ENCODE assay signal across 8 cellular contexts in genomic region chr12:64669270-64669842, GRCh38. TPM values are rescaled to one million over a fixed set of nuclear protein-coding genes. Genes with fewer than 3 reads are reported as not detected.
DNase-seq lines count a peak whose midpoint lies in the region; ATAC-seq, FAIRE-seq and TF ChIP-seq lines count a peak whose summit lies in the region.

No MANE protein-coding gene starts in this region.

- H3K27me3 Mint-ChIP-seq in activated CD8-positive, alpha-beta T cell treated with anti-CD3 and anti-CD28 coated beads, Interleukin-2, amount 10 ng/mL, durations not matched to agents 7 days and 5 days (ENCODE audit: low read depth): no peaks in the 10 kb centered on the region

- no peak overlapping the region for H4K91ac ChIP-seq in IMR-90 (ENCODE audit: insufficient read depth, low read depth, low read length)

- POLR2A ChIA-PET in IMR-90 (lab: Charles Lee; ENCODE audit: unreplicated experiment): no interaction called here
- POLR2A ChIA-PET in activated CD8-positive, alpha-beta T cell treated with anti-CD3 and anti-CD28 coated beads, Interleukin-2, amount 10 ng/mL, durations not matched to agents 7 days and 5 days (lab: Charles Lee): interaction anchor here (0.6 to 3.7 kb wide), 7 partner anchors 8 to 63 kb away, joined by 3 to 71 read pairs (median 5); partner anchors contain the start of gene RASSF3

- in situ Hi-C loops in IMR-90 (cut with MboI; ENCODE audit: low sequenced_read_pairs): no loop called here

- no TSS peak for BruUV-seq in IMR-90 (replicated peaks; lab: Mats Ljungman, UMichigan)

- H3K27me3 ChIP-seq in IMR-90 (ENCODE audit: control insufficient read depth, insufficient read depth, low read length): no peaks in the 10 kb centered on the region

- no peak overlapping the region for H3K9ac ChIP-seq in IMR-90 (ENCODE audit: low read depth, low read length)

- no peak overlapping the region for H3K4me3 ChIP-seq in IMR-90 (ENCODE audit: insufficient read depth, low read depth, low read length)

- WGBS in IMR-90 (ENCODE audit: extremely low coverage in 2 of 2, insufficient read length in 1 of 2), 2 experiments: 7% methylated on average over 3 of the region's 10 CpGs; no CpG with 5 or more reads in 1 of the 2 experiments

- intact Hi-C loops in IMR-90 (cut with micrococcal nuclease): loop anchor here (5.0 kb wide), 1 partner anchor 57 kb away; the partner anchor contains the start of gene RASSF3
- intact Hi-C loops in left ventricle myocardium superior (cut with micrococcal nuclease): no loop called here

- DNase-seq in GM12892 (ENCODE audit: insufficient read length) (no peak), IMR-90 (peak; percentile 11), left ventricle myocardium superior (peak; percentile 50), DMS114 treated with DMSO at 0.1 percent for 48 hours (lab: John Stamatoyannopoulos, UW; ENCODE audit: unreplicated experiment) (no peak), nucleus accumbens (lab: John Stamatoyannopoulos, UW) (no peak)
- peak; percentile 67 for DNase-seq in activated CD8-positive, alpha-beta T cell treated with anti-CD3 and anti-CD28 coated beads, Interleukin-2, amount 10 ng/mL, durations not matched to agents 7 days and 5 days
- peak; percentile 42 for DNase-seq in stimulated activated naive CD8-positive, alpha-beta T cell treated with anti-CD3 and anti-CD28 coated beads, Interleukin-15, Interleukin-2, amounts not matched to agents 100 U/mL and 50 U/mL, for 24 hours

- peak; percentile 71 for ATAC-seq in GM21576 (IDR thresholded peaks at IDR 0.05; ENCODE audit: unreplicated experiment)
- no peak for ATAC-seq in IMR-90 (ENCODE audit: low read depth)
- peak; percentile 85 for ATAC-seq in activated CD8-positive, alpha-beta T cell treated with anti-CD3 and anti-CD28 coated beads, Interleukin-2, amount 10 ng/mL, durations not matched to agents 7 days and 5 days
- peak; percentile 41 for ATAC-seq in left ventricle myocardium superior
- ATAC-seq in stimulated activated naive CD8-positive, alpha-beta T cell treated with anti-CD3 and anti-CD28 coated beads, Interleukin-15, Interleukin-2, amounts not matched to agents 100 U/mL and 50 U/mL, for 24 hours: peak; percentile 77

- no peak overlapping the region for H2BK20ac ChIP-seq in IMR-90 (ENCODE audit: low read depth, low read length)

- no peaks in the 10 kb centered on the region for H3K9me3 Mint-ChIP-seq in activated CD8-positive, alpha-beta T cell treated with anti-CD3 and anti-CD28 coated beads, Interleukin-2, amount 10 ng/mL, durations not matched to agents 7 days and 5 days (ENCODE audit: insufficient read depth)

- H3K56ac ChIP-seq in IMR-90 (ENCODE audit: extremely low read depth, insufficient read depth, low read length): no peak overlapping the region

- TF ChIP-seq POLR2A in GM12892 (IDR thresholded peaks at IDR 0.05; ENCODE audit: low read depth, low read length): 0 out of 2 replicates have a peak, but pooled peaks have one; percentile 30
- no peak for TF ChIP-seq POLR2A in IMR-90 (IDR thresholded peaks at IDR 0.05; ENCODE audit: low read depth, low read length)

- peak overlapping the region; percentile 22 for H3K23ac ChIP-seq in IMR-90 (ENCODE audit: low read depth, low read length)

- H3K4ac ChIP-seq in IMR-90 (ENCODE audit: low read depth, low read length): peak overlapping the region; percentile 5

- no peak overlapping the region for H2BK120ac ChIP-seq in IMR-90 (ENCODE audit: low read depth, low read length)

- H2BK5ac ChIP-seq in IMR-90 (ENCODE audit: low read depth, low read length, poor library complexity, severe bottlenecking): no peak overlapping the region

- H2AK9ac ChIP-seq in IMR-90 (replicated peaks; ENCODE audit: low read depth, low read length, poor library complexity): no peak overlapping the region

- peaks cover 65% of the 10 kb centered on the region for H4K20me1 ChIP-seq in IMR-90 (ENCODE audit: insufficient read depth, low read length)

- H3K9me1 ChIP-seq in IMR-90 (ENCODE audit: insufficient read depth, low read length): peaks cover 33% of the 10 kb centered on the region

- H3K4me1 ChIP-seq in IMR-90 (ENCODE audit: control insufficient read depth, insufficient read depth, low read length): peaks cover 32% of the 10 kb centered on the region

- CTCF ChIA-PET in IMR-90 (lab: Yijun Ruan, JAX): interaction anchor here (0.6 to 1.0 kb wide), 2 partner anchors 20 to 49 kb away, joined by 5 read pairs; no protein-coding TSS in a partner anchor
- CTCF ChIA-PET in activated CD8-positive, alpha-beta T cell treated with anti-CD3 and anti-CD28 coated beads, Interleukin-2, amount 10 ng/mL, durations not matched to agents 7 days and 5 days (lab: Charles Lee): interaction anchor here (0.6 to 4.2 kb wide), 10 partner anchors 9 to 120 kb away, joined by 3 to 54 read pairs (median 6); no protein-coding TSS in a partner anchor

- no peaks in the 10 kb centered on the region for H3K9me3 ChIP-seq in IMR-90 (ENCODE audit: control insufficient read depth, insufficient read depth, low read length)

- H3K36me3 ChIP-seq in IMR-90 (ENCODE audit: control insufficient read depth, insufficient read depth, low read length): no peaks in the 10 kb centered on the region

- dilution Hi-C loops in IMR-90 (cut with HindIII; ENCODE audit: low sequenced_read_pairs, unreplicated experiment): no loop called here

- no peak overlapping the region for H3K27ac ChIP-seq in IMR-90 (ENCODE audit: insufficient read depth, low read length)

- TF ChIP-seq RAD21 in IMR-90 (IDR thresholded peaks at IDR 0.05; ENCODE audit: low read length): no peak

- peak overlapping the region; percentile 40; the same call in 1 of the 2 replicates for H3K18ac ChIP-seq in IMR-90 (ENCODE audit: low read depth, low read length)

- peak overlapping the region; percentile 8 for H3K4me2 ChIP-seq in IMR-90 (ENCODE audit: low read depth, low read length)

- H3K4me3 Mint-ChIP-seq in activated CD8-positive, alpha-beta T cell treated with anti-CD3 and anti-CD28 coated beads, Interleukin-2, amount 10 ng/mL, durations not matched to agents 7 days and 5 days: peak overlapping the region; percentile 87

- H2BK15ac ChIP-seq in IMR-90 (ENCODE audit: low read depth, low read length): no peak overlapping the region

- no peak overlapping the region for H2AFZ ChIP-seq in IMR-90 (replicated peaks; ENCODE audit: low read length, poor library complexity)

- peak overlapping the region; percentile 98 for H3K27ac Mint-ChIP-seq in activated CD8-positive, alpha-beta T cell treated with anti-CD3 and anti-CD28 coated beads, Interleukin-2, amount 10 ng/mL, durations not matched to agents 7 days and 5 days

- peak overlapping the region; percentile 25 for H4K5ac ChIP-seq in IMR-90 (ENCODE audit: low read depth, low read length)

- H2AK5ac ChIP-seq in IMR-90 (ENCODE audit: low read depth, low read length): no peak overlapping the region

- TF ChIP-seq CTCF in IMR-90 (conservative IDR thresholded peaks at IDR 0.05; ENCODE audit: low read depth, low read length): no peak

- H3K14ac ChIP-seq in IMR-90 (replicated peaks; ENCODE audit: low read depth, low read length): peak overlapping the region; percentile 34; the same call in 1 of the 2 replicates

- H4K8ac ChIP-seq in IMR-90 (ENCODE audit: low read depth in 2 of 2, low read length in 2 of 2): 0 out of 4 replicates have a peak overlapping the region, but pooled peaks of 1 of the 2 experiments have one; percentile 1

- H3K4me1 Mint-ChIP-seq in activated CD8-positive, alpha-beta T cell treated with anti-CD3 and anti-CD28 coated beads, Interleukin-2, amount 10 ng/mL, durations not matched to agents 7 days and 5 days (ENCODE audit: low read depth): peaks cover 91% of the 10 kb centered on the region

- H3K36me3 Mint-ChIP-seq in activated CD8-positive, alpha-beta T cell treated with anti-CD3 and anti-CD28 coated beads, Interleukin-2, amount 10 ng/mL, durations not matched to agents 7 days and 5 days (ENCODE audit: low read depth): peaks cover 28% of the 10 kb centered on the region

- peaks cover 38 to 88% of the 10 kb centered on the region in 2 experiments for H3K79me1 ChIP-seq in IMR-90 (ENCODE audit: low read depth in 1 of 2, low read length in 2 of 2)

- FAIRE-seq in GM12892 (lab: Jason Lieb, UNC): peak; percentile 68

TF ChIP-seq in IMR-90, 13 proteins besides CTCF, POLR2A, EP300 and RAD21:
- TF ChIP-seq ELK1 (IDR thresholded peaks at IDR 0.05; ENCODE audit: borderline replicate concordance, low read depth, low read length) (no peak), MAZ (IDR thresholded peaks at IDR 0.05; ENCODE audit: borderline replicate concordance, low read depth, low read length) (no peak)

RNA-seq across cellular contexts. Expression of gene RASSF3, which starts 59.1 kb away (rescaled TPM):
- 60.8 TPM for polyA plus RNA-seq in GM12892 (2012; ENCODE audit: missing spikeins)
- total RNA-seq in IMR-90 (2012; rRNA removed): 21.4 and 39.3 TPM in 2 replicates
- polyA plus RNA-seq in IMR-90 (2012; rRNA removed): 14.2 and 18.7 TPM in 2 replicates
- polyA plus RNA-seq in IMR-90 (2012; cell fraction: cytosol; rRNA removed): 10.9 and 12.2 TPM in 2 replicates
- 8.4 and 13.6 TPM in 2 replicates for polyA plus RNA-seq in IMR-90 (2012; cell fraction: nucleus; rRNA removed; ENCODE audit: low replicate concordance)
- total RNA-seq in activated CD8-positive, alpha-beta T cell treated with anti-CD3 and anti-CD28 coated beads, Interleukin-2, amount 10 ng/mL, durations not matched to agents 7 days and 5 days: 10 to 100 TPM; 61.7 to 63.7 TPM
- total RNA-seq in left ventricle myocardium superior: 143 TPM

Comparison
In these comparisons a context has a peak if more than half of its experiments do, and no peak if none do; other contexts are left out.
1. DNase-seq: peak in IMR-90 (single experiment), activated CD8-positive, alpha-beta T cell treated with anti-CD3 and anti-CD28 coated beads, Interleukin-2, amount 10 ng/mL, durations not matched to agents 7 days and 5 days (single experiment), left ventricle myocardium superior (single experiment) and stimulated activated naive CD8-positive, alpha-beta T cell treated with anti-CD3 and anti-CD28 coated beads, Interleukin-15, Interleukin-2, amounts not matched to agents 100 U/mL and 50 U/mL, for 24 hours (single experiment); none in GM12892 (single experiment), DMS114 treated with DMSO at 0.1 percent for 48 hours (single experiment) and nucleus accumbens (0 of 56).